In the genomic region with DNA sequence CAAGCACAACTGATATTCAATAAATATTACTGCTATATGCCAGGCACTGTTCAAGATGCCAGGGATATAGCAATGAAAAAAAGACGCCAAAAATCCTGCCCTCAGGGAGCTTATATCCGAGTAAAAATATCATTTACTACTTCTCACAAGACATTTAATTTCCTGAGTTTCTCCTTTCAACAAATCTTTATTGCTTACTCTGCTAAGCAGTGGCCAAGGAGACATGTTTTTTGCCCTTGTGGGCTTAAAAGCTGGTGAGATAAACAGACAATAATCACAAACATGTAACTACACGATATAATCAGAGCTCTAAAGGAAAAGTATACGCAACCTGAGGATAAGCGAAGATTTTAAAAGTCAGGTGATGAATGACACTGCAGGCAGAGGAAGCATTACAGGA, we compare ENCODE assay signal across 21 cellular contexts. TPM values are rescaled to one million over a fixed set of nuclear protein-coding genes. Genes with fewer than 3 reads are reported as not detected.
DNase-seq lines count a peak whose midpoint lies in the region; ATAC-seq and TF ChIP-seq lines count a peak whose summit lies in the region.
"Had no signal": no experiment of that assay in that cellular context is flagged by ENCODE, and none has a peak within 500 bp of the region (broad histone marks: within the 10 kb centered on the region; RNA-seq: fewer than 3 reads in every experiment).

No MANE protein-coding gene starts in this region.

- H3K36me3 ChIP-seq in adipocyte (ENCODE audit: control insufficient read depth, insufficient read depth, low read length, severe bottlenecking) (no peaks in the 10 kb centered on the region), hepatocyte (replicated peaks; ENCODE audit: insufficient read depth, low read depth) (no peaks in the 10 kb centered on the region), vagina (no peaks in the 10 kb centered on the region), right atrium auricular region (no peaks in the 10 kb centered on the region)
- H3K36me3 ChIP-seq: BE2C, SJSA1 had no signal

- peaks cover 82% of the 10 kb centered on the region for H3K79me2 ChIP-seq in hepatocyte

- peaks cover 10% of the 10 kb centered on the region for H4K20me1 ChIP-seq in hepatocyte (ENCODE audit: insufficient read depth, poor library complexity, severe bottlenecking)

- H3K4me3 Mint-ChIP-seq in nephron progenitor cell = no peak overlapping the region
- H3K4me3 Mint-ChIP-seq in activated CD8-positive, alpha-beta T cell treated with anti-CD3 and anti-CD28 coated beads, Interleukin-2, amount 10 ng/mL, durations not matched to agents 7 days and 5 days = no peak overlapping the region

- H3K9me2 ChIP-seq in hepatocyte (replicated peaks; ENCODE audit: insufficient read depth) = no peaks in the 10 kb centered on the region

- H3K4me1 ChIP-seq in adipocyte (ENCODE audit: control insufficient read depth, insufficient read depth, low read length) = peaks cover 64% of the 10 kb centered on the region
- no peaks in the 10 kb centered on the region for H3K4me1 ChIP-seq in hepatocyte (ENCODE audit: insufficient read depth)
- H3K4me1 ChIP-seq in vagina = peaks cover 79% of the 10 kb centered on the region
- peaks cover 0 to 31% of the 10 kb centered on the region in 2 donors for H3K4me1 ChIP-seq in right atrium auricular region
- H3K4me1 ChIP-seq: BE2C had no signal

- no peak for TF ChIP-seq POLR2A in vagina (IDR thresholded peaks at IDR 0.05)

- H3K27me3 ChIP-seq in adipocyte (replicated peaks; ENCODE audit: control insufficient read depth, insufficient read depth, low read length) = no peaks in the 10 kb centered on the region
- H3K27me3 ChIP-seq in hepatocyte = no peaks in the 10 kb centered on the region
- H3K27me3 ChIP-seq in vagina = no peaks in the 10 kb centered on the region
- no peaks in the 10 kb centered on the region for H3K27me3 ChIP-seq in right atrium auricular region
- H3K27me3 ChIP-seq: BE2C, SJSA1 had no signal

- no peak for ATAC-seq in activated CD8-positive, alpha-beta T cell treated with anti-CD3 and anti-CD28 coated beads, Interleukin-2, amount 10 ng/mL, durations not matched to agents 7 days and 5 days
- ATAC-seq: A549, Right ventricle myocardium inferior had no signal

- peak overlapping the region; percentile 15 for H3K4me2 ChIP-seq in hepatocyte
- H3K4me2 ChIP-seq: A549 had no signal

- H3K27ac ChIP-seq in hepatocyte (peak overlapping the region; percentile 51), vagina (peak overlapping the region; percentile 7), right atrium auricular region (no peak overlapping the region)
- H3K27ac ChIP-seq: A549, SJSA1 had no signal

- no peak overlapping the region for H2AFZ ChIP-seq in hepatocyte

- H3K4me1 Mint-ChIP-seq in nephron progenitor cell = peaks cover 9% of the 10 kb centered on the region
- H3K4me1 Mint-ChIP-seq in activated CD8-positive, alpha-beta T cell treated with anti-CD3 and anti-CD28 coated beads, Interleukin-2, amount 10 ng/mL, durations not matched to agents 7 days and 5 days (ENCODE audit: low read depth) = peaks cover 12% of the 10 kb centered on the region

- POLR2A ChIA-PET in activated CD8-positive, alpha-beta T cell treated with anti-CD3 and anti-CD28 coated beads, Interleukin-2, amount 10 ng/mL, durations not matched to agents 7 days and 5 days (lab: Charles Lee) = no interaction called here

- DNase-seq in adipocyte (ENCODE audit: low read depth) (no peak), hepatocyte (ENCODE audit: low spot score) (no peak), nephron progenitor cell (no peak), vagina (ENCODE audit: extremely low spot score in 2 of 2) (no peak), midbrain (lab: John Stamatoyannopoulos, UW) (no peak), right atrium auricular region (ENCODE audit: low spot score) (no peak)
- no peak for DNase-seq in activated CD8-positive, alpha-beta T cell treated with anti-CD3 and anti-CD28 coated beads, Interleukin-2, amount 10 ng/mL, durations not matched to agents 7 days and 5 days
- DNase-seq: BE2C, EL, GF-D8, GOT3, HCEC 1CT, IMR-90, MV-4-11, NCI-H1105 treated with DMSO at 0.1 percent for 48 hours, NCI-H2029 treated with DMSO at 0.1 percent for 48 hours, NCI-H2171, NCI-H526 had no signal

- peaks cover 4% of the 10 kb centered on the region for H3K27me3 Mint-ChIP-seq in nephron progenitor cell (ENCODE audit: low read depth, poor library complexity)
- peaks cover 13% of the 10 kb centered on the region for H3K27me3 Mint-ChIP-seq in activated CD8-positive, alpha-beta T cell treated with anti-CD3 and anti-CD28 coated beads, Interleukin-2, amount 10 ng/mL, durations not matched to agents 7 days and 5 days (ENCODE audit: low read depth)

- H3K36me3 Mint-ChIP-seq in nephron progenitor cell (ENCODE audit: low read depth) = no peaks in the 10 kb centered on the region
- peaks cover 2% of the 10 kb centered on the region for H3K36me3 Mint-ChIP-seq in activated CD8-positive, alpha-beta T cell treated with anti-CD3 and anti-CD28 coated beads, Interleukin-2, amount 10 ng/mL, durations not matched to agents 7 days and 5 days (ENCODE audit: low read depth)

- no peaks in the 10 kb centered on the region for H3K9me3 Mint-ChIP-seq in nephron progenitor cell
- no peaks in the 10 kb centered on the region for H3K9me3 Mint-ChIP-seq in activated CD8-positive, alpha-beta T cell treated with anti-CD3 and anti-CD28 coated beads, Interleukin-2, amount 10 ng/mL, durations not matched to agents 7 days and 5 days (ENCODE audit: insufficient read depth)

- WGBS in hepatocyte (ENCODE audit: low lambda C conversion rate, missing lambda C conversion rate) = 67% methylated on average over 5 of the region's 5 CpGs

- TF ChIP-seq CTCF in hepatocyte (IDR thresholded peaks at IDR 0.05; ENCODE audit: poor library complexity) (no peak), nephron progenitor cell (IDR thresholded peaks at IDR 0.05) (no peak), vagina (IDR thresholded peaks at IDR 0.05) (no peak), right atrium auricular region (IDR thresholded peaks at IDR 0.05) (no peak)

- H3K4me3 ChIP-seq in adipocyte (ENCODE audit: low read length) = no peak overlapping the region
- H3K4me3 ChIP-seq in hepatocyte = no peak overlapping the region
- H3K4me3 ChIP-seq in vagina = no peak overlapping the region
- no peak overlapping the region for H3K4me3 ChIP-seq in right atrium auricular region
- H3K4me3 ChIP-seq: A549, SJSA1 had no signal

- CTCF ChIA-PET in activated CD8-positive, alpha-beta T cell treated with anti-CD3 and anti-CD28 coated beads, Interleukin-2, amount 10 ng/mL, durations not matched to agents 7 days and 5 days (lab: Charles Lee) = interaction anchor here (0.6 kb wide), 1 partner anchor 354 kb away, joined by 3 read pairs; no protein-coding TSS in a partner anchor

- intact Hi-C loops in vagina (cut with DNase I) = no loop called here

- H3K9me3 ChIP-seq in adipocyte (ENCODE audit: control insufficient read depth, low read length) = no peaks in the 10 kb centered on the region
- no peaks in the 10 kb centered on the region for H3K9me3 ChIP-seq in hepatocyte (ENCODE audit: low read depth)
- H3K9me3 ChIP-seq in vagina = no peaks in the 10 kb centered on the region
- H3K9me3 ChIP-seq in right atrium auricular region = no peaks in the 10 kb centered on the region
- H3K9me3 ChIP-seq: A549, BE2C, SJSA1 had no signal

- H3K27ac Mint-ChIP-seq in nephron progenitor cell = peak overlapping the region; percentile 40
- H3K27ac Mint-ChIP-seq in activated CD8-positive, alpha-beta T cell treated with anti-CD3 and anti-CD28 coated beads, Interleukin-2, amount 10 ng/mL, durations not matched to agents 7 days and 5 days = no peak overlapping the region

- peak overlapping the region; percentile 14 for H3K9ac ChIP-seq in adipocyte (ENCODE audit: low read length)

RNA-seq across cellular contexts. Expression of a gene that starts 19.5 kb away (rescaled TPM):
- total RNA-seq in hepatocyte (66.8 and 68.3 TPM in 2 replicates), vagina (221 TPM), right atrium auricular region (10 to 100 TPM; 40.5 to 64.8 TPM)
- polyA plus RNA-seq in hepatocyte = 46.8 and 48.9 TPM in 2 replicates
- total RNA-seq in activated CD8-positive, alpha-beta T cell treated with anti-CD3 and anti-CD28 coated beads, Interleukin-2, amount 10 ng/mL, durations not matched to agents 7 days and 5 days = 1 to 10 TPM; 3.7 to 4.0 TPM

Comparison
In these comparisons a context has a peak if more than half of its experiments do, and no peak if none do; other contexts are left out.
1. H3K27ac ChIP-seq: peak in hepatocyte (single experiment) and vagina (single experiment); none in right atrium auricular region (0 of 2).
2. RNA of a gene that starts 19.5 kb away (total RNA-seq): 221 TPM in vagina (single experiment), 66.8 to 68.3 TPM in hepatocyte and 40.5 to 64.8 TPM in right atrium auricular region; 3.7 to 4.0 TPM in activated CD8-positive, alpha-beta T cell treated with anti-CD3 and anti-CD28 coated beads, Interleukin-2, amount 10 ng/mL, durations not matched to agents 7 days and 5 days; every median in the first group is over 4 times any median in the second.